In genomic region chr14:44795725-44796124, GRCh38 we compare ENCODE assay signal across 26 cellular contexts.
DNase-seq lines count a peak whose midpoint lies in the region; ATAC-seq and TF ChIP-seq lines count a peak whose summit lies in the region.
"Had no signal": no experiment of that assay in that cellular context is flagged by ENCODE, and none has a peak within 500 bp of the region (broad histone marks: within the 10 kb centered on the region; RNA-seq: fewer than 3 reads in every experiment).

No MANE protein-coding gene starts in this region.

- WGBS in body of pancreas, 2 donors: 36 to 76% methylated on average over 1 of the region's 1 CpG

- H3K36me3 ChIP-seq in body of pancreas (replicated peaks in 1 of 2; ENCODE audit: insufficient read depth in 1 of 2, low read depth in 2 of 2): no peaks in the 10 kb centered on the region
- H3K36me3 ChIP-seq: BLaER1 treated with 17β-estradiol and CSF1 and Interleukin-3, amounts not matched to agents 10 nM and 100 nM; esophagus squamous epithelium; neutrophil; tibial artery had no signal

- no peak overlapping the region for H3K27ac ChIP-seq in body of pancreas
- H3K27ac ChIP-seq: BLaER1 treated with 17β-estradiol and CSF1 and Interleukin-3, amounts not matched to agents 10 nM and 100 nM; esophagus squamous epithelium; GM23248; HL-60; neutrophil; SK-N-MC; tibial artery had no signal

- ATAC-seq in body of pancreas (peak; percentile 60), GM21723 (IDR thresholded peaks at IDR 0.05; ENCODE audit: unreplicated experiment) (no peak), HG03159 (IDR thresholded peaks at IDR 0.05; ENCODE audit: unreplicated experiment) (no peak)
- ATAC-seq: activated CD4-positive, alpha-beta T cell treated with anti-CD3 and anti-CD28 coated beads for 36 hours; left lobe of liver; T-helper 17 cell had no signal

- intact Hi-C loops in body of pancreas (cut with DNase I): no loop called here

- H3K4me1 ChIP-seq in body of pancreas (peaks cover 5% of the 10 kb centered on the region), mononuclear cell (ENCODE audit: insufficient read depth, low read length) (no peaks in the 10 kb centered on the region)
- H3K4me1 ChIP-seq: BLaER1 treated with 17β-estradiol and CSF1 and Interleukin-3, amounts not matched to agents 10 nM and 100 nM; esophagus squamous epithelium; tibial artery had no signal

- no peak for TF ChIP-seq CTCF in body of pancreas (IDR thresholded peaks at IDR 0.05)

- H3K4me3 ChIP-seq in body of pancreas: no peak overlapping the region
- H3K4me3 ChIP-seq in mononuclear cell (ENCODE audit: low read length): peak overlapping the region; percentile 3
- H3K4me3 ChIP-seq: BLaER1 treated with 17β-estradiol and CSF1 and Interleukin-3, amounts not matched to agents 10 nM and 100 nM; esophagus squamous epithelium; GM23248; SK-N-MC; tibial artery had no signal

- TF ChIP-seq POLR2A in body of pancreas (IDR thresholded peaks at IDR 0.05): no peak

- H3K27me3 ChIP-seq in body of pancreas: no peaks in the 10 kb centered on the region
- H3K27me3 ChIP-seq in mononuclear cell (ENCODE audit: insufficient read depth, low read length): no peaks in the 10 kb centered on the region
- H3K27me3 ChIP-seq: BLaER1 treated with 17β-estradiol and CSF1 and Interleukin-3, amounts not matched to agents 10 nM and 100 nM; esophagus squamous epithelium; tibial artery had no signal

- H3K9me3 ChIP-seq in body of pancreas: no peaks in the 10 kb centered on the region
- no peaks in the 10 kb centered on the region for H3K9me3 ChIP-seq in mononuclear cell (ENCODE audit: low read depth, low read length)
- H3K9me3 ChIP-seq: esophagus squamous epithelium, neutrophil, tibial artery had no signal

- DNase-seq in DMS53 (lab: John Stamatoyannopoulos, UW) (peak; percentile 38), HT-29 (ENCODE audit: low spot score) (peak; percentile 6), body of pancreas (peak in 2 of 4 donors; percentile 25 to 34), DMS114 treated with DMSO at 0.1 percent for 48 hours (lab: John Stamatoyannopoulos, UW; ENCODE audit: unreplicated experiment) (no peak)
- DNase-seq: activated CD4-positive, alpha-beta T cell treated with anti-CD3 and anti-CD28 coated beads for 36 hours; activated T-cell treated with anti-CD3 and anti-CD28 coated beads for 4 hours; anterior cingulate cortex; EL; endodermal cell; esophagus squamous epithelium; GM23248; immature natural killer cell; NCI-H187 treated with DMSO at 0.1 percent for 48 hours; NCI-H2227 treated with DMSO at 0.1 percent for 48 hours; NCI-H774; RPMI8226; T-helper 17 cell; tibial artery had no signal
